ENCODE assay signal across 1 cellular context in the genomic region with DNA sequence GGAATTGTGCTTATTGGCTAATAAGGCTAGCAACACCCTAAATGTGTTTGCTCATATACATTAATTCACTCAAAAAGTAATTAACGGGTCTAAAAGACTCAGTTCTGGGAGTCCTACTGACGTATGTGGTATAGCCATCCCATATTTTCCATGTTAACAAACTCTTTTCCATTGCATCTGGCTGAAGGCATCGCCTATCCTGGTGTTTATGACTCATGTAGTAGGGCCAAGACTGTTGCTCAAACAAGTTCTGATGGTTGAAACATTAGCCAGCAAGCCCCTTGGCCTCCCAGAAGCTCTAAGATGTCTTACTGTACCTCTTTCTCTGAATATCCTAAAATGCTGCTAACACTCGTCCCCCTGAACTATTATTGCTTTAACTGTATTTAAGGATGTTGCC.
TF ChIP-seq lines count a peak whose summit lies in the region.

No MANE protein-coding gene starts in this region.

TF ChIP-seq in GM23338, 12 proteins besides CTCF, POLR2A, EP300 and RAD21 (continued from another document):
- TF ChIP-seq, protein P1, sequence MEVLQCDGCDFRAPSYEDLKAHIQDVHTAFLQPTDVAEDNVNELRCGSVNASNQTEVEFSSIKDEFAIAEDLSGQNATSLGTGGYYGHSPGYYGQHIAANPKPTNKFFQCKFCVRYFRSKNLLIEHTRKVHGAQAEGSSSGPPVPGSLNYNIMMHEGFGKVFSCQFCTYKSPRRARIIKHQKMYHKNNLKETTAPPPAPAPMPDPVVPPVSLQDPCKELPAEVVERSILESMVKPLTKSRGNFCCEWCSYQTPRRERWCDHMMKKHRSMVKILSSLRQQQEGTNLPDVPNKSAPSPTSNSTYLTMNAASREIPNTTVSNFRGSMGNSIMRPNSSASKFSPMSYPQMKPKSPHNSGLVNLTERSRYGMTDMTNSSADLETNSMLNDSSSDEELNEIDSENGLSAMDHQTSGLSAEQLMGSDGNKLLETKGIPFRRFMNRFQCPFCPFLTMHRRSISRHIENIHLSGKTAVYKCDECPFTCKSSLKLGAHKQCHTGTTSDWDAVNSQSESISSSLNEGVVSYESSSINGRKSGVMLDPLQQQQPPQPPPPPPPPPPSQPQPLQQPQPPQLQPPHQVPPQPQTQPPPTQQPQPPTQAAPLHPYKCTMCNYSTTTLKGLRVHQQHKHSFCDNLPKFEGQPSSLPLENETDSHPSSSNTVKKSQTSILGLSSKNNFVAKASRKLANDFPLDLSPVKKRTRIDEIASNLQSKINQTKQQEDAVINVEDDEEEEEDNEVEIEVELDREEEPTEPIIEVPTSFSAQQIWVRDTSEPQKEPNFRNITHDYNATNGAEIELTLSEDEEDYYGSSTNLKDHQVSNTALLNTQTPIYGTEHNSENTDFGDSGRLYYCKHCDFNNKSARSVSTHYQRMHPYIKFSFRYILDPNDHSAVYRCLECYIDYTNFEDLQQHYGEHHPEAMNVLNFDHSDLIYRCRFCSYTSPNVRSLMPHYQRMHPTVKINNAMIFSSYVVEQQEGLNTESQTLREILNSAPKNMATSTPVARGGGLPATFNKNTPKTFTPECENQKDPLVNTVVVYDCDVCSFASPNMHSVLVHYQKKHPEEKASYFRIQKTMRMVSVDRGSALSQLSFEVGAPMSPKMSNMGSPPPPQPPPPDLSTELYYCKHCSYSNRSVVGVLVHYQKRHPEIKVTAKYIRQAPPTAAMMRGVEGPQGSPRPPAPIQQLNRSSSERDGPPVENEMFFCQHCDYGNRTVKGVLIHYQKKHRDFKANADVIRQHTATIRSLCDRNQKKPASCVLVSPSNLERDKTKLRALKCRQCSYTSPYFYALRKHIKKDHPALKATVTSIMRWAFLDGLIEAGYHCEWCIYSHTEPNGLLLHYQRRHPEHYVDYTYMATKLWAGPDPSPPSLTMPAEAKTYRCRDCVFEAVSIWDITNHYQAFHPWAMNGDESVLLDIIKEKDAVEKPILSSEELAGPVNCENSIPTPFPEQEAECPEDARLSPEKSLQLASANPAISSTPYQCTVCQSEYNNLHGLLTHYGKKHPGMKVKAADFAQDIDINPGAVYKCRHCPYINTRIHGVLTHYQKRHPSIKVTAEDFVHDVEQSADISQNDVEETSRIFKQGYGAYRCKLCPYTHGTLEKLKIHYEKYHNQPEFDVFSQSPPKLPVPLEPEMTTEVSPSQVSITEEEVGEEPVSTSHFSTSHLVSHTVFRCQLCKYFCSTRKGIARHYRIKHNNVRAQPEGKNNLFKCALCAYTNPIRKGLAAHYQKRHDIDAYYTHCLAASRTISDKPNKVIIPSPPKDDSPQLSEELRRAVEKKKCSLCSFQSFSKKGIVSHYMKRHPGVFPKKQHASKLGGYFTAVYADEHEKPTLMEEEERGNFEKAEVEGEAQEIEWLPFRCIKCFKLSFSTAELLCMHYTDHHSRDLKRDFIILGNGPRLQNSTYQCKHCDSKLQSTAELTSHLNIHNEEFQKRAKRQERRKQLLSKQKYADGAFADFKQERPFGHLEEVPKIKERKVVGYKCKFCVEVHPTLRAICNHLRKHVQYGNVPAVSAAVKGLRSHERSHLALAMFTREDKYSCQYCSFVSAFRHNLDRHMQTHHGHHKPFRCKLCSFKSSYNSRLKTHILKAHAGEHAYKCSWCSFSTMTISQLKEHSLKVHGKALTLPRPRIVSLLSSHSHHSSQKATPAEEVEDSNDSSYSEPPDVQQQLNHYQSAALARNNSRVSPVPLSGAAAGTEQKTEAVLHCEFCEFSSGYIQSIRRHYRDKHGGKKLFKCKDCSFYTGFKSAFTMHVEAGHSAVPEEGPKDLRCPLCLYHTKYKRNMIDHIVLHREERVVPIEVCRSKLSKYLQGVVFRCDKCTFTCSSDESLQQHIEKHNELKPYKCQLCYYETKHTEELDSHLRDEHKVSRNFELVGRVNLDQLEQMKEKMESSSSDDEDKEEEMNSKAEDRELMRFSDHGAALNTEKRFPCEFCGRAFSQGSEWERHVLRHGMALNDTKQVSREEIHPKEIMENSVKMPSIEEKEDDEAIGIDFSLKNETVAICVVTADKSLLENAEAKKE (CRISPR knock-in tag; IDR thresholded peaks at IDR 0.05): no peak
- TF ChIP-seq NANOG (IDR thresholded peaks at IDR 0.05; ENCODE audit: borderline replicate concordance): no peak
